16 cellular contexts compared by ENCODE assay signal in genomic region chr5:139975942-139976341, GRCh38.
DNase-seq lines count a peak whose midpoint lies in the region; ATAC-seq and TF ChIP-seq lines count a peak whose summit lies in the region.
"Had no signal": no experiment of that assay in that cellular context is flagged by ENCODE, and none has a peak within 500 bp of the region (broad histone marks: within the 10 kb centered on the region; RNA-seq: fewer than 3 reads in every experiment).

No MANE protein-coding gene starts in this region.

- H3K4me3 Mint-ChIP-seq in WTC11: no peak overlapping the region
- H3K4me3 Mint-ChIP-seq: B cell; CD8-positive, alpha-beta T cell; GM23338 had no signal

- H3K36me3 ChIP-seq in left ventricle myocardium inferior: no peaks in the 10 kb centered on the region
- H3K36me3 ChIP-seq in left lung: no peaks in the 10 kb centered on the region
- H3K36me3 ChIP-seq: BLaER1 treated with 17β-estradiol and CSF1 and Interleukin-3, amounts not matched to agents 10 nM and 100 nM had no signal

- H3K27ac Mint-ChIP-seq in WTC11: no peak overlapping the region
- H3K27ac Mint-ChIP-seq: B cell; CD8-positive, alpha-beta T cell; GM23338 had no signal

- CTCF ChIA-PET in WTC11 (lab: Charles Lee): no interaction called here

- TF ChIP-seq CTCF in left ventricle myocardium inferior (IDR thresholded peaks at IDR 0.05; ENCODE audit: borderline replicate concordance): no peak
- TF ChIP-seq CTCF in WTC11 (IDR thresholded peaks at IDR 0.05): no peak
- TF ChIP-seq CTCF in left lung (IDR thresholded peaks at IDR 0.05): no peak

- no peaks in the 10 kb centered on the region for H3K9me3 Mint-ChIP-seq in WTC11
- H3K9me3 Mint-ChIP-seq: CD8-positive, alpha-beta T cell; GM23338 had no signal

- H3K27ac ChIP-seq in left ventricle myocardium inferior (replicated peaks) (no peak overlapping the region), left lung (no peak overlapping the region)
- H3K27ac ChIP-seq: BLaER1 treated with 17β-estradiol and CSF1 and Interleukin-3, amounts not matched to agents 10 nM and 100 nM; HL-60 had no signal

- H3K27me3 ChIP-seq in left ventricle myocardium inferior (ENCODE audit: low read depth) (no peaks in the 10 kb centered on the region), left lung (peaks cover 0 to 3% of the 10 kb centered on the region in 2 donors)
- H3K27me3 ChIP-seq: BLaER1 treated with 17β-estradiol and CSF1 and Interleukin-3, amounts not matched to agents 10 nM and 100 nM had no signal

- H3K27me3 Mint-ChIP-seq in WTC11 (ENCODE audit: low read depth): peaks cover 19% of the 10 kb centered on the region

- H3K4me1 ChIP-seq in left ventricle myocardium inferior (peaks cover 28% of the 10 kb centered on the region), left lung (no peaks in the 10 kb centered on the region)
- H3K4me1 ChIP-seq: BLaER1 treated with 17β-estradiol and CSF1 and Interleukin-3, amounts not matched to agents 10 nM and 100 nM had no signal

- intact Hi-C loops in Right ventricle myocardium superior (cut with DNase I) (no loop called here), left ventricle myocardium inferior (cut with micrococcal nuclease) (no loop called here), left lung (cut with DNase I) (no loop called here)

- DNase-seq in Right ventricle myocardium superior (no peak), left ventricle myocardium inferior (no peak), WTC11 (ENCODE audit: low spot score) (no peak), left lung (no peak), activated gamma-delta T cell (lab: John Stamatoyannopoulos, UW) (no peak), DMS153 (lab: John Stamatoyannopoulos, UW) (no peak)
- DNase-seq: Calu3, DMS79, GDM1, HCEC 1CT had no signal

- H3K9me3 ChIP-seq in left ventricle myocardium inferior (replicated peaks) (no peaks in the 10 kb centered on the region), left lung (no peaks in the 10 kb centered on the region)
- H3K9me3 ChIP-seq: BLaER1 treated with 17β-estradiol and CSF1 and Interleukin-3, amounts not matched to agents 10 nM and 100 nM had no signal

- H3K36me3 Mint-ChIP-seq in WTC11: no peaks in the 10 kb centered on the region
- H3K36me3 Mint-ChIP-seq: CD8-positive, alpha-beta T cell had no signal

- H3K4me3 ChIP-seq in left ventricle myocardium inferior (no peak overlapping the region), left lung (no peak overlapping the region)
- H3K4me3 ChIP-seq: BLaER1 treated with 17β-estradiol and CSF1 and Interleukin-3, amounts not matched to agents 10 nM and 100 nM; GM23338 had no signal

- no peaks in the 10 kb centered on the region for H3K4me1 Mint-ChIP-seq in WTC11
- H3K4me1 Mint-ChIP-seq: B cell, GM23338 had no signal

- ATAC-seq in Right ventricle myocardium superior (ENCODE audit: poor library complexity) (peak; percentile 44), WTC11 (no peak), left lung (peak; percentile 88), HG02981 (IDR thresholded peaks at IDR 0.05; ENCODE audit: unreplicated experiment) (no peak)
- ATAC-seq: CD8-positive, alpha-beta T cell; GM23338 had no signal

- POLR2A ChIA-PET in WTC11 (lab: Charles Lee): no interaction called here

TF ChIP-seq in WTC11, 78 proteins besides CTCF, POLR2A, EP300 and RAD21:
- no peak for TF ChIP-seq GRHL2 (CRISPR knock-in tag; IDR thresholded peaks at IDR 0.05; ENCODE audit: insufficient replicate concordance, severe bottlenecking)
- no peak for TF ChIP-seq NR3C1 (CRISPR knock-in tag; conservative IDR thresholded peaks at IDR 0.05; ENCODE audit: low read depth)
- 0 out of 2 replicates have a peak, but pooled peaks have one; percentile 7 for TF ChIP-seq HMGA2 (CRISPR knock-in tag; IDR thresholded peaks at IDR 0.05)

Comparison
In these comparisons a context has a peak if more than half of its experiments do, and no peak if none do; other contexts are left out.
1. ATAC-seq: peak in Right ventricle myocardium superior (single experiment) and left lung (single experiment); none in WTC11 (single experiment) and HG02981 (single experiment).